ENCODE assay signal across 8 cellular contexts in genomic region chr1:32204943-32205361, GRCh38. TPM values are rescaled to one million over a fixed set of nuclear protein-coding genes. Genes with fewer than 3 reads are reported as not detected.
DNase-seq lines count a peak whose midpoint lies in the region; ATAC-seq and TF ChIP-seq lines count a peak whose summit lies in the region.

No MANE protein-coding gene starts in this region.

- H3K27me3 Mint-ChIP-seq in stimulated activated naive CD8-positive, alpha-beta T cell treated with anti-CD3 and anti-CD28 coated beads, Interleukin-15, Interleukin-2, amounts not matched to agents 100 ng/mL and 50 ng/mL, for 24 hours: no peaks in the 10 kb centered on the region
- H3K27me3 Mint-ChIP-seq in MCF 10A (ENCODE audit: insufficient read depth, unreplicated experiment): no peaks in the 10 kb centered on the region

- DNase-seq in stimulated activated naive CD8-positive, alpha-beta T cell treated with anti-CD3 and anti-CD28 coated beads, Interleukin-15, Interleukin-2, amounts not matched to agents 100 U/mL and 50 U/mL, for 24 hours: no peak
- no peak for DNase-seq in MCF 10A (ENCODE audit: unreplicated experiment)
- DNase-seq in mesendoderm: peak; percentile 16
- DNase-seq in HPDE6-E6E7 (ENCODE audit: extremely low spot score): no peak
- DNase-seq in retina: no peak
- DNase-seq in H4 (ENCODE audit: low spot score): no peak
- no peak for DNase-seq in OCI-M1 (lab: John Stamatoyannopoulos, UW)

- peak overlapping the region; percentile 77 for H3K56ac ChIP-seq in mesendoderm (ENCODE audit: low read length)

- CTCF ChIA-PET in MCF 10A (lab: Yijun Ruan, JAX): interaction anchor here (0.5 to 2.3 kb wide), 3 partner anchors 9 to 23 kb away, joined by 4 to 12 read pairs (median 5); no protein-coding TSS in a partner anchor

- no peaks in the 10 kb centered on the region for H3K27me3 ChIP-seq in mesendoderm (ENCODE audit: insufficient read depth, low read length, poor library complexity)

- H4K8ac ChIP-seq in mesendoderm (ENCODE audit: low read depth, low read length): no peak overlapping the region

- H3K4ac ChIP-seq in mesendoderm (ENCODE audit: low read depth, low read length): no peak overlapping the region

- H3K27ac Mint-ChIP-seq in stimulated activated naive CD8-positive, alpha-beta T cell treated with anti-CD3 and anti-CD28 coated beads, Interleukin-15, Interleukin-2, amounts not matched to agents 100 ng/mL and 50 ng/mL, for 24 hours: no peak overlapping the region
- H3K27ac Mint-ChIP-seq in MCF 10A (ENCODE audit: low read depth, unreplicated experiment): peak overlapping the region; percentile 95

- BruUV-seq in MCF 10A (replicated peaks; lab: Mats Ljungman, UMichigan): no TSS peak

- H2AK5ac ChIP-seq in mesendoderm (ENCODE audit: low read length): no peak overlapping the region

- no peak overlapping the region for H4K5ac ChIP-seq in mesendoderm (ENCODE audit: low read length)

- H3K9me3 Mint-ChIP-seq in stimulated activated naive CD8-positive, alpha-beta T cell treated with anti-CD3 and anti-CD28 coated beads, Interleukin-15, Interleukin-2, amounts not matched to agents 100 ng/mL and 50 ng/mL, for 24 hours: no peaks in the 10 kb centered on the region
- no peaks in the 10 kb centered on the region for H3K9me3 Mint-ChIP-seq in MCF 10A (ENCODE audit: unreplicated experiment)

- H2BK15ac ChIP-seq in mesendoderm (replicated peaks; ENCODE audit: low read depth): no peak overlapping the region

- ATAC-seq in stimulated activated naive CD8-positive, alpha-beta T cell treated with anti-CD3 and anti-CD28 coated beads, Interleukin-15, Interleukin-2, amounts not matched to agents 100 U/mL and 50 U/mL, for 24 hours: no peak

- no CpG with 5 or more reads among the region's 26 CpGs for WGBS in mesendoderm (ENCODE audit: extremely low coverage, insufficient coverage, low lambda C conversion rate)

- H3K4me3 ChIP-seq in mesendoderm (ENCODE audit: low read length): no peak overlapping the region

- POLR2A ChIA-PET in MCF 10A (lab: Yijun Ruan, JAX): interaction anchor here (0.6 to 3.0 kb wide), 10 partner anchors 7 to 190 kb away, joined by 3 to 19 read pairs (median 5); partner anchors contain the start of gene KPNA6

- TF ChIP-seq CTCF in MCF 10A (IDR thresholded peaks at IDR 0.05; ENCODE audit: unreplicated experiment): no peak

- peaks cover 6% of the 10 kb centered on the region for H3K36me3 Mint-ChIP-seq in stimulated activated naive CD8-positive, alpha-beta T cell treated with anti-CD3 and anti-CD28 coated beads, Interleukin-15, Interleukin-2, amounts not matched to agents 100 ng/mL and 50 ng/mL, for 24 hours (ENCODE audit: low read depth)
- H3K36me3 Mint-ChIP-seq in MCF 10A (ENCODE audit: insufficient read depth, unreplicated experiment): peaks cover 23% of the 10 kb centered on the region

- H3K4me3 Mint-ChIP-seq in stimulated activated naive CD8-positive, alpha-beta T cell treated with anti-CD3 and anti-CD28 coated beads, Interleukin-15, Interleukin-2, amounts not matched to agents 100 ng/mL and 50 ng/mL, for 24 hours: peak overlapping the region; percentile 89
- peak overlapping the region; percentile 78 for H3K4me3 Mint-ChIP-seq in MCF 10A (ENCODE audit: unreplicated experiment)

- no peaks in the 10 kb centered on the region for H3K79me1 ChIP-seq in mesendoderm (ENCODE audit: low read length)

- H2BK120ac ChIP-seq in mesendoderm (ENCODE audit: low read depth, low read length): no peak overlapping the region

- peak overlapping the region; percentile 58 for H3K4me2 ChIP-seq in mesendoderm (ENCODE audit: low read length)

- H3K79me2 ChIP-seq in mesendoderm (ENCODE audit: control insufficient read depth, insufficient read depth, low read length): no peaks in the 10 kb centered on the region

- no peak overlapping the region for H3K27ac ChIP-seq in mesendoderm (ENCODE audit: low read depth, low read length)

- peaks cover 8% of the 10 kb centered on the region for H3K4me1 ChIP-seq in mesendoderm (ENCODE audit: control insufficient read depth, low read depth, low read length)

- H3K23ac ChIP-seq in mesendoderm (ENCODE audit: low read length): no peak overlapping the region

- peak overlapping the region; percentile 67 for H3K9ac ChIP-seq in mesendoderm (ENCODE audit: low read length)

- H3K18ac ChIP-seq in mesendoderm (ENCODE audit: low read length): no peak overlapping the region

- H3K36me3 ChIP-seq in mesendoderm (ENCODE audit: control insufficient read depth, insufficient read depth, low read length): no peaks in the 10 kb centered on the region

- intact Hi-C loops in MCF 10A (cut with micrococcal nuclease): no loop called here

- H2BK5ac ChIP-seq in mesendoderm (ENCODE audit: low read length): no peak overlapping the region

- H3K4me1 Mint-ChIP-seq in stimulated activated naive CD8-positive, alpha-beta T cell treated with anti-CD3 and anti-CD28 coated beads, Interleukin-15, Interleukin-2, amounts not matched to agents 100 ng/mL and 50 ng/mL, for 24 hours (ENCODE audit: low read depth): peaks cover 56% of the 10 kb centered on the region
- peaks cover 20% of the 10 kb centered on the region for H3K4me1 Mint-ChIP-seq in MCF 10A (ENCODE audit: insufficient read depth, unreplicated experiment)

RNA-seq across cellular contexts. Expression of gene IQCC, which starts 0.5 kb away (rescaled TPM):
- total RNA-seq in MCF 10A (2022): 1.8 and 1.9 TPM in 2 replicates
- 3.1 TPM for polyA plus RNA-seq in mesendoderm (2013, experiment 1 of 2)
- polyA plus RNA-seq in mesendoderm (2013, experiment 2 of 2): 2.8 TPM
- 2.6 and 4.3 TPM in 2 replicates for total RNA-seq in H4 (2014; rRNA removed; shearing (Covaris generic))

RNA-seq across cellular contexts. Expression of gene DCDC2B, which starts 3.9 kb away (rescaled TPM):
- not detected in 2 replicates for total RNA-seq in MCF 10A (2022)
- polyA plus RNA-seq in mesendoderm (2013, experiment 1 of 2): not detected
- not detected for polyA plus RNA-seq in mesendoderm (2013, experiment 2 of 2)
- not detected in 2 replicates for total RNA-seq in H4 (2014; rRNA removed; shearing (Covaris generic))

RNA-seq across cellular contexts. Expression of gene CCDC28B, which starts 4.6 kb away (rescaled TPM):
- 0.91 and 1.7 TPM in 2 replicates for total RNA-seq in MCF 10A (2022)
- polyA plus RNA-seq in mesendoderm (2013, experiment 1 of 2): 12.9 TPM
- 12.8 TPM for polyA plus RNA-seq in mesendoderm (2013, experiment 2 of 2)
- total RNA-seq in H4 (2014; rRNA removed; shearing (Covaris generic)): 25.1 and 36.3 TPM in 2 replicates

RNA-seq across cellular contexts. Expression of gene TMEM234, which starts 17.2 kb away (rescaled TPM):
- total RNA-seq in MCF 10A (2022): 22.2 and 27.3 TPM in 2 replicates
- 7.2 TPM for polyA plus RNA-seq in mesendoderm (2013, experiment 1 of 2)
- 7.4 TPM for polyA plus RNA-seq in mesendoderm (2013, experiment 2 of 2)
- total RNA-seq in H4 (2014; rRNA removed; shearing (Covaris generic)): 3.5 and 8.1 TPM in 2 replicates

RNA-seq across cellular contexts. Expression of gene EIF3I, which starts 17.3 kb away (rescaled TPM):
- 253 and 259 TPM in 2 replicates for total RNA-seq in MCF 10A (2022)
- polyA plus RNA-seq in mesendoderm (2013, experiment 1 of 2): 199 TPM
- 201 TPM for polyA plus RNA-seq in mesendoderm (2013, experiment 2 of 2)
- total RNA-seq in H4 (2014; rRNA removed; shearing (Covaris generic)): 619 and 664 TPM in 2 replicates
